In genomic region chr1:170166518-170167180, GRCh38 we compare ENCODE assay signal across 27 cellular contexts. TPM values are rescaled to one million over a fixed set of nuclear protein-coding genes. Genes with fewer than 3 reads are reported as not detected.
"Had no signal": no experiment of that assay in that cellular context is flagged by ENCODE, and none has a peak within 500 bp of the region (broad histone marks: within the 10 kb centered on the region; RNA-seq: fewer than 3 reads in every experiment).

No MANE protein-coding gene starts in this region.

- ATAC-seq: activated CD8-positive, alpha-beta T cell treated with anti-CD3 and anti-CD28 coated beads, Interleukin-2, amount 10 ng/mL, durations not matched to agents 7 days and 5 days; WTC11 had no signal

- H3K27ac Mint-ChIP-seq: activated CD8-positive, alpha-beta T cell treated with anti-CD3 and anti-CD28 coated beads, Interleukin-2, amount 10 ng/mL, durations not matched to agents 7 days and 5 days; T-helper 1 cell treated with Interleukin-12 subunit alpha and Interleukin-12 subunit beta and Interleukin-4 antibody, amounts not matched to agents 30 μg/mL and 1 μg/mL, for 36 hours; WTC11 had no signal

- H3K27me3 ChIP-seq: Peyer's patch, SJCRH30 had no signal

- H3K27ac ChIP-seq: Peyer's patch, RWPE1, SJCRH30 had no signal

- H3K4me3 Mint-ChIP-seq: activated CD8-positive, alpha-beta T cell treated with anti-CD3 and anti-CD28 coated beads, Interleukin-2, amount 10 ng/mL, durations not matched to agents 7 days and 5 days; T-helper 1 cell treated with Interleukin-12 subunit alpha and Interleukin-12 subunit beta and Interleukin-4 antibody, amounts not matched to agents 30 μg/mL and 1 μg/mL, for 36 hours; WTC11 had no signal

- H3K4me3 ChIP-seq: Peyer's patch, SJCRH30 had no signal

- DNase-seq: activated CD4-positive, alpha-beta T cell treated with anti-CD3 and anti-CD28 coated beads for 48 hours; activated CD4-positive, alpha-beta T cell treated with anti-CD3 and anti-CD28 coated beads, Interleukin-2, amount 50 U/mL, for 4 hours; activated CD4-positive, CD25-positive, alpha-beta regulatory T cell treated with anti-CD3 and anti-CD28 coated beads, Interleukin-2, amount 50 U/mL, for 72 hours; activated CD8-positive, alpha-beta memory T cell treated with anti-CD3 and anti-CD28 coated beads, Interleukin-2, amount 50 U/mL, for 48 hours; activated CD8-positive, alpha-beta T cell treated with anti-CD3 and anti-CD28 coated beads, Interleukin-2, amount 10 ng/mL, durations not matched to agents 7 days and 5 days; activated naive CD4-positive, alpha-beta T cell treated with anti-CD3 and anti-CD28 coated beads, Interleukin-2, amount 50 U/mL, for 16 hours; activated T-cell treated with anti-CD3 and anti-CD28 coated beads, Interleukin-2, amount 50 U/mL, for 1 hour; aorta; KG1; NCI-H1092; NCI-H1417; NCI-H2029; NCI-H2107; NCI-H2171 treated with DMSO at 0.1 percent for 48 hours; NCI-H226; NCI-H526; NCI-H82; NK-92 treated with Interleukin-12 subunit alpha and Interleukin-12 subunit beta, amount 100 ng/mL, for 24 hours; OCI-M1; Peyer's patch; SJCRH30 had no signal

- H3K9me3 ChIP-seq: Peyer's patch, SJCRH30 had no signal

- H3K36me3 ChIP-seq: Peyer's patch, SJCRH30 had no signal

- H3K4me1 ChIP-seq: Peyer's patch had no signal

RNA-seq across cellular contexts. Expression of gene NTMT2, which starts 20.9 kb away (rescaled TPM):
- total RNA-seq: activated CD8-positive, alpha-beta T cell treated with anti-CD3 and anti-CD28 coated beads, Interleukin-2, amount 10 ng/mL, durations not matched to agents 7 days and 5 days; aorta; chondrocyte; LHCN-M2; MCF 10A; Peyer's patch; SJCRH30 had no signal
- polyA plus RNA-seq: aorta had no signal
